20 cellular contexts compared by ENCODE assay signal in the genomic region with DNA sequence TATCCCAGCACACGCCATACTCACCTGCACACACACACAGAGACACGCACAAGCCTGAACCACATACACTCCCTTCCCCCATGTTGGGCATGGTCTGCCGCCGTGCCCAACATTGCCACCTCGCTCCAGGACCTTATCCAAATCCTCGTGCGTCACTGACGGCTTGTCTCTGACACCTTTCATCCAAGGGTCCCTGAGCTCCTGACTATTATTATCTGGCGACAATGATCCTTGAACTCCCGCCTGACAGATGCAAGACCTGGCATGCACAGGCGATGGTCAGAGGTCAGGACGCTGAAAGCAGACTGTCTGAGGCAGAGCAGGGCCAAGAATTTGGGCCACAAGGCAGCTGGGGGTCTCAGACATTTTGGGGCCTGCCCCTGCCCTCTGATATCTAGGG. TPM values are rescaled to one million over a fixed set of nuclear protein-coding genes. Genes with fewer than 3 reads are reported as not detected.
DNase-seq lines count a peak whose midpoint lies in the region; FAIRE-seq and TF ChIP-seq lines count a peak whose summit lies in the region.
"Had no signal": no experiment of that assay in that cellular context is flagged by ENCODE, and none has a peak within 500 bp of the region (broad histone marks: within the 10 kb centered on the region; RNA-seq: fewer than 3 reads in every experiment).

No MANE protein-coding gene starts in this region.

- DNase-seq in PC-9 (no peak), cardiac muscle cell (ENCODE audit: low read depth in 1 of 2, low spot score in 1 of 2) (peak in 1 of 2 donors; percentile 85), kidney (peak; percentile 34), prostate gland (ENCODE audit: low spot score) (no peak), midbrain (lab: John Stamatoyannopoulos, UW) (no peak), GM10266 (ENCODE audit: extremely low spot score) (no peak), SIG-M5 (lab: John Stamatoyannopoulos, UW) (no peak), cerebellar cortex (ENCODE audit: low spot score) (no peak)
- DNase-seq: Caco-2; CD4-positive, CD25-positive, alpha-beta regulatory T cell; DMS153; MG63; NCI-H1105; NCI-H187 treated with DMSO at 0.1 percent for 48 hours; NCI-H69; NK-92 treated with Interleukin-12 subunit alpha and Interleukin-12 subunit beta, amount 100 ng/mL, for 24 hours; RPMI8226 had no signal

- peaks cover 29% of the 10 kb centered on the region for H3K4me1 ChIP-seq in PC-9 (replicated peaks; ENCODE audit: insufficient read depth)
- H3K4me1 ChIP-seq in cardiac muscle cell (ENCODE audit: low read depth): peaks cover 63% of the 10 kb centered on the region
- no peaks in the 10 kb centered on the region for H3K4me1 ChIP-seq in kidney (ENCODE audit: control insufficient read depth in 1 of 2, insufficient read depth in 1 of 2, low read depth in 1 of 2, low read length in 2 of 2)
- no peaks in the 10 kb centered on the region for H3K4me1 ChIP-seq in prostate gland (replicated peaks)
- H3K4me1 ChIP-seq: Caco-2, SJSA1 had no signal

- no peaks in the 10 kb centered on the region for H3K79me2 ChIP-seq in PC-9 (ENCODE audit: low read depth)

- H3K27me3 ChIP-seq in PC-9 (ENCODE audit: insufficient read depth, low read depth): no peaks in the 10 kb centered on the region
- no peaks in the 10 kb centered on the region for H3K27me3 ChIP-seq in cardiac muscle cell
- no peaks in the 10 kb centered on the region for H3K27me3 ChIP-seq in prostate gland (replicated peaks; ENCODE audit: insufficient read depth)
- H3K27me3 ChIP-seq: MG63 had no signal

- 81% methylated on average over 12 of the region's 12 CpGs for WGBS in prostate gland

- H3K36me3 ChIP-seq in PC-9 (ENCODE audit: low read depth): no peaks in the 10 kb centered on the region
- H3K36me3 ChIP-seq in cardiac muscle cell: peaks cover 13% of the 10 kb centered on the region
- H3K36me3 ChIP-seq in kidney (ENCODE audit: control insufficient read depth in 1 of 2, insufficient read depth in 2 of 2, low read length in 2 of 2): no peaks in the 10 kb centered on the region
- no peaks in the 10 kb centered on the region for H3K36me3 ChIP-seq in prostate gland
- H3K36me3 ChIP-seq: MG63, SJSA1 had no signal

- TF ChIP-seq POLR2A in prostate gland (IDR thresholded peaks at IDR 0.05): no peak

- no peak for TF ChIP-seq CTCF in PC-9 (conservative IDR thresholded peaks at IDR 0.05)
- no peak for TF ChIP-seq CTCF in cardiac muscle cell (IDR thresholded peaks at IDR 0.05; ENCODE audit: low read depth, low read length)
- TF ChIP-seq CTCF in kidney (IDR thresholded peaks at IDR 0.05; ENCODE audit: borderline replicate concordance, extremely low read depth, insufficient read depth): no peak
- no peak for TF ChIP-seq CTCF in prostate gland (IDR thresholded peaks at IDR 0.05)
- TF ChIP-seq CTCF in GM10266 (IDR thresholded peaks at IDR 0.05; ENCODE audit: control insufficient read depth, insufficient read depth, low read depth, missing control alignments): no peak

- no peak overlapping the region for H3K4me3 ChIP-seq in PC-9
- H3K4me3 ChIP-seq in cardiac muscle cell: no peak overlapping the region
- H3K4me3 ChIP-seq in kidney (ENCODE audit: low read length in 2 of 2): no peak overlapping the region
- no peak overlapping the region for H3K4me3 ChIP-seq in prostate gland
- H3K4me3 ChIP-seq: MG63, SJSA1 had no signal

- no peaks in the 10 kb centered on the region for H4K20me1 ChIP-seq in PC-9 (ENCODE audit: insufficient read depth)

- no peak overlapping the region for H2AFZ ChIP-seq in PC-9

- H3K9me2 ChIP-seq in PC-9 (ENCODE audit: insufficient read depth): no peaks in the 10 kb centered on the region

- H3K9me3 ChIP-seq in PC-9 (ENCODE audit: insufficient read depth, low read depth): no peaks in the 10 kb centered on the region
- H3K9me3 ChIP-seq in cardiac muscle cell (ENCODE audit: low read depth): no peaks in the 10 kb centered on the region
- no peaks in the 10 kb centered on the region for H3K9me3 ChIP-seq in kidney (ENCODE audit: control insufficient read depth in 1 of 2, low read length in 2 of 2)
- H3K9me3 ChIP-seq in prostate gland: no peaks in the 10 kb centered on the region
- H3K9me3 ChIP-seq: Caco-2, MG63, SJSA1 had no signal

- intact Hi-C loops in PC-9 (cut with micrococcal nuclease; ENCODE audit: unreplicated experiment) (no loop called here), kidney (cut with DNase I) (no loop called here), prostate gland (cut with DNase I) (no loop called here)

- POLR2A ChIA-PET in PC-9 (lab: Charles Lee; ENCODE audit: unreplicated experiment): interaction anchor here (0.6 kb wide), 1 partner anchor 17 kb away, joined by 7 read pairs; no protein-coding TSS in a partner anchor

- peaks cover 27% of the 10 kb centered on the region for H3F3A ChIP-seq in PC-9 (ENCODE audit: insufficient read depth, low read depth)

- no TSS peak for BruUV-seq in PC-9 (replicated peaks; lab: Mats Ljungman, UMichigan)

- H3K4me2 ChIP-seq in PC-9: no peak overlapping the region

- no peak overlapping the region for H3K9ac ChIP-seq in kidney (ENCODE audit: low read length in 2 of 2)

- no peak for FAIRE-seq in kidney (lab: Jason Lieb, UNC)
- FAIRE-seq: H1 had no signal

- H3K27ac ChIP-seq in PC-9 (peak overlapping the region; percentile 79), cardiac muscle cell (peak overlapping the region; percentile 95), kidney (ENCODE audit: low read depth in 2 of 2, low read length in 2 of 2) (no peak overlapping the region), prostate gland (peak overlapping the region; percentile 49 to 51)
- H3K27ac ChIP-seq: SJSA1 had no signal

- CTCF ChIA-PET in PC-9 (lab: Charles Lee): no interaction called here

RNA-seq across cellular contexts. Expression of a gene that starts 4.2 kb away (rescaled TPM):
- total RNA-seq in PC-9 (2021): 5.0 and 5.8 TPM in 2 replicates
- total RNA-seq in cardiac muscle cell: 952 and 1,065 TPM in 2 replicates
- 829 and 1,030 TPM in 2 replicates for polyA plus RNA-seq in cardiac muscle cell
- total RNA-seq in kidney: not detected
- polyA plus RNA-seq in kidney (ENCODE audit: insufficient read depth, low read depth, low replicate concordance): 0.84 TPM
- 10 to 100 TPM in 1 of 2 donors, 1 to 10 TPM in 1; 9.9 to 71.8 TPM for total RNA-seq in prostate gland
- total RNA-seq: CD4-positive, CD25-positive, alpha-beta regulatory T cell; H1; OCI-LY7; SJSA1 had no signal
- polyA plus RNA-seq: CD4-positive, CD25-positive, alpha-beta regulatory T cell had no signal

RNA-seq across cellular contexts. Expression of a gene that starts 35.3 kb away (rescaled TPM):
- total RNA-seq in PC-9 (2021) (16.7 and 18.6 TPM in 2 replicates), cardiac muscle cell (not detected in 2 replicates), kidney (30.2 TPM), prostate gland (10 to 100 TPM in 1 of 2 donors, 1 to 10 TPM in 1; 8.7 to 14.6 TPM)
- polyA plus RNA-seq in cardiac muscle cell (0.07 TPM in 1 of 2 replicates, not detected in the other), kidney (ENCODE audit: insufficient read depth, low read depth, low replicate concordance) (5.5 TPM)

Comparison
In these comparisons a context has a peak if more than half of its experiments do, and no peak if none do; other contexts are left out.
1. H3K27ac ChIP-seq: peak in PC-9 (single experiment), cardiac muscle cell (single experiment) and prostate gland (2 of 2); none in kidney (0 of 2).
2. RNA of a gene that starts 4.2 kb away (total RNA-seq): 952 to 1,065 TPM in cardiac muscle cell; 9.9 to 71.8 TPM in prostate gland, 5.0 to 5.8 TPM in PC-9 and not detected in kidney (single experiment); every median in the first group is over 10 times any median in the second.